25 cellular contexts compared by ENCODE assay signal in the genomic region with DNA sequence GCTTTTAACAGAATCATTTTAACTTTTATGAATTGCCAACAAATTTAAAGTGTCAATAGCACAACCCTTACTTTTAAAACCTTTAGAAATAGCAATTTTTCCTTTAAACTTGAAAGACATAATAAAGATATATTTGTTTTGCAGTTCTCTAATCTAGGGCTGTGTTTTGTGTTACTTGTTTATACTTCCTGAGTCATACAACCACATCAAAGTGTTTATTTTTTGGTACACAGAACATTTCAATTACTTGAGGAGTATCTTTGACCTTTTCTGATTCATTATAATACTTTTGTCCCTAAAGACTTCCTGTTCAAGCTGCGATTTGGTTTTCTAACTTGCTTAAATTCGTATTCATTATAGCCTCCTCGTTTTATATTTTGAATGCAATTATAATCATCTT. TPM values are rescaled to one million over a fixed set of nuclear protein-coding genes. Genes with fewer than 3 reads are reported as not detected.
DNase-seq lines count a peak whose midpoint lies in the region; ATAC-seq and TF ChIP-seq lines count a peak whose summit lies in the region.
"Had no signal": no experiment of that assay in that cellular context is flagged by ENCODE, and none has a peak within 500 bp of the region (broad histone marks: within the 10 kb centered on the region; RNA-seq: fewer than 3 reads in every experiment).

No MANE protein-coding gene starts in this region.

- no peak overlapping the region for H4K91ac ChIP-seq in mesenchymal stem cell (ENCODE audit: low read length)

- no peak overlapping the region for H3K18ac ChIP-seq in mesenchymal stem cell (ENCODE audit: low read depth in 1 of 2, low read length in 2 of 2)

- H3K4ac ChIP-seq in mesenchymal stem cell (ENCODE audit: low read depth in 1 of 2, low read length in 2 of 2) = no peak overlapping the region

- no peak overlapping the region for H2AK5ac ChIP-seq in mesenchymal stem cell (ENCODE audit: low read length, severe bottlenecking)

- no peak overlapping the region for H2BK12ac ChIP-seq in mesenchymal stem cell (ENCODE audit: low read length in 2 of 2)

- H4K8ac ChIP-seq in mesenchymal stem cell (ENCODE audit: low read length) = no peak overlapping the region

- TF ChIP-seq CTCF in choroid plexus epithelial cell (conservative IDR thresholded peaks at IDR 0.05; ENCODE audit: low read depth, low read length) = no peak

- peaks cover 17% of the 10 kb centered on the region for H3K79me1 ChIP-seq in mesenchymal stem cell (replicated peaks; ENCODE audit: low read length, poor library complexity, severe bottlenecking)

- H3K4me1 ChIP-seq in mesenchymal stem cell (ENCODE audit: control insufficient read depth, insufficient read depth, low read depth, low read length) = no peaks in the 10 kb centered on the region
- H3K4me1 ChIP-seq: lower lobe of right lung, stomach, upper lobe of left lung had no signal

- no peak for ATAC-seq in HG02840 (IDR thresholded peaks at IDR 0.05; ENCODE audit: low FRiP score, unreplicated experiment)
- no peak for ATAC-seq in HG03175 (IDR thresholded peaks at IDR 0.05; ENCODE audit: unreplicated experiment)
- ATAC-seq: lower lobe of right lung had no signal

- H3K4me3 ChIP-seq in choroid plexus epithelial cell (ENCODE audit: low read depth, low read length) = no peak overlapping the region
- H3K4me3 ChIP-seq in mesenchymal stem cell (ENCODE audit: insufficient read depth in 1 of 2, low read depth in 1 of 2, low read length in 2 of 2) = no peak overlapping the region
- H3K4me3 ChIP-seq: lower lobe of right lung, spleen, stomach, upper lobe of left lung had no signal

- H3K14ac ChIP-seq in mesenchymal stem cell (ENCODE audit: low read length in 2 of 2) = no peak overlapping the region

- H2BK5ac ChIP-seq in mesenchymal stem cell (ENCODE audit: low read depth, low read length, poor library complexity, severe bottlenecking) = no peak overlapping the region

- H2BK15ac ChIP-seq in mesenchymal stem cell (ENCODE audit: low read depth, poor library complexity, severe bottlenecking) = no peak overlapping the region

- H3K9ac ChIP-seq in mesenchymal stem cell (ENCODE audit: low read length) = no peak overlapping the region

- H3K27me3 ChIP-seq in mesenchymal stem cell (ENCODE audit: control insufficient read depth in 1 of 2, insufficient read depth in 1 of 2, low read length in 2 of 2) = no peaks in the 10 kb centered on the region
- H3K27me3 ChIP-seq: spleen, stomach, upper lobe of left lung had no signal

- no peak overlapping the region for H3K23ac ChIP-seq in mesenchymal stem cell (ENCODE audit: low read length in 2 of 2)

- peaks cover 16 to 84% of the 10 kb centered on the region in 2 experiments for H3K36me3 ChIP-seq in mesenchymal stem cell (ENCODE audit: control insufficient read depth in 1 of 2, insufficient read depth in 2 of 2, low read depth in 1 of 2, low read length in 2 of 2)

- H2AFZ ChIP-seq in mesenchymal stem cell (ENCODE audit: low read depth, low read length) = no peak overlapping the region

- H3K9me3 ChIP-seq in mesenchymal stem cell (ENCODE audit: control insufficient read depth, low read length) = no peaks in the 10 kb centered on the region
- H3K9me3 ChIP-seq: lower lobe of right lung, spleen, stomach, upper lobe of left lung had no signal

- DNase-seq in DMS53 treated with DMSO at 0.1 percent for 48 hours (lab: John Stamatoyannopoulos, UW; ENCODE audit: unreplicated experiment) = peak; percentile 30
- DNase-seq in LHCN-M2 (ENCODE audit: low read depth) = peak; percentile 50
- DNase-seq in choroid plexus epithelial cell (ENCODE audit: low read depth) = peak; percentile 23
- DNase-seq in mesenchymal stem cell = peak; percentile 55
- no peak for DNase-seq in activated gamma-delta T cell (lab: John Stamatoyannopoulos, UW)
- no peak for DNase-seq in AML-193 (lab: John Stamatoyannopoulos, UW)
- DNase-seq: activated CD4-positive, alpha-beta T cell treated with anti-CD3 and anti-CD28 coated beads for 48 hours; activated CD8-positive, alpha-beta memory T cell treated with anti-CD3 and anti-CD28 coated beads, Interleukin-2, amount 50 U/mL, for 4 hours; activated effector memory CD4-positive, alpha-beta T cell treated with anti-CD3 and anti-CD28 coated beads, Interleukin-2, amount 50 U/mL, for 16 hours; amniotic stem cell; DND-41; foreskin fibroblast; immature natural killer cell; lower lobe of right lung; MM.1S; NCI-H1694 treated with DMSO at 0.1 percent for 48 hours; NCI-H774; OCI-M1; SHP77; spleen; stimulated activated CD4-positive, alpha-beta T cell treated with anti-CD3 and anti-CD28 coated beads, Interleukin-4, amount 100 ng/mL, for 4 hours; stomach; upper lobe of left lung had no signal

- H2BK120ac ChIP-seq in mesenchymal stem cell (ENCODE audit: low read depth, low read length) = no peak overlapping the region

- H3K4me2 ChIP-seq in mesenchymal stem cell (ENCODE audit: low read length, poor library complexity, severe bottlenecking) = no peak overlapping the region

- no CpG with 5 or more reads among the region's 3 CpGs for WGBS in mesenchymal stem cell

- no peak overlapping the region for H3K27ac ChIP-seq in mesenchymal stem cell (ENCODE audit: low read length, poor library complexity, severe bottlenecking)
- H3K27ac ChIP-seq: lower lobe of right lung, stomach, upper lobe of left lung had no signal

RNA-seq across cellular contexts. Expression of gene TYW5, which starts 21.8 kb away (rescaled TPM):
- 4.4 and 5.0 TPM in 2 replicates for total RNA-seq in LHCN-M2 (2014; rRNA removed)
- polyA plus RNA-seq in LHCN-M2 (2012) = 2.5 TPM
- polyA plus RNA-seq in mesenchymal stem cell (2013, experiment 1 of 2) = 3.8 TPM
- polyA plus RNA-seq in mesenchymal stem cell (2013, experiment 2 of 2) = 3.8 TPM

RNA-seq across cellular contexts. Expression of gene MAIP1, which starts 21.9 kb away (rescaled TPM):
- 23.2 and 26.7 TPM in 2 replicates for total RNA-seq in LHCN-M2 (2014; rRNA removed)
- polyA plus RNA-seq in LHCN-M2 (2012) = 10.8 TPM
- polyA plus RNA-seq in mesenchymal stem cell (2013, experiment 1 of 2) = 10.8 TPM
- polyA plus RNA-seq in mesenchymal stem cell (2013, experiment 2 of 2) = 11.6 TPM

RNA-seq across cellular contexts. Expression of gene C2orf69, which starts 22.4 kb away (rescaled TPM):
- 18.7 and 23.2 TPM in 2 replicates for total RNA-seq in LHCN-M2 (2014; rRNA removed)
- polyA plus RNA-seq in LHCN-M2 (2012) = 3.5 TPM
- 5.9 TPM for polyA plus RNA-seq in mesenchymal stem cell (2013, experiment 1 of 2)
- 6.2 TPM for polyA plus RNA-seq in mesenchymal stem cell (2013, experiment 2 of 2)

Comparison
In these comparisons a context has a peak if more than half of its experiments do, and no peak if none do; other contexts are left out.
1. DNase-seq: peak in DMS53 treated with DMSO at 0.1 percent for 48 hours (single experiment), LHCN-M2 (single experiment), choroid plexus epithelial cell (single experiment) and mesenchymal stem cell (single experiment); none in activated gamma-delta T cell (single experiment) and AML-193 (0 of 2).